28 cellular contexts compared by ENCODE assay signal in genomic region chr15:90167121-90167520, GRCh38. TPM values are rescaled to one million over a fixed set of nuclear protein-coding genes. Genes with fewer than 3 reads are reported as not detected.
DNase-seq lines count a peak whose midpoint lies in the region; ATAC-seq, FAIRE-seq and TF ChIP-seq lines count a peak whose summit lies in the region.
"Had no signal": no experiment of that assay in that cellular context is flagged by ENCODE, and none has a peak within 500 bp of the region (broad histone marks: within the 10 kb centered on the region; RNA-seq: fewer than 3 reads in every experiment).

No MANE protein-coding gene starts in this region.

- H4K8ac ChIP-seq in mesenchymal stem cell (ENCODE audit: low read length), result no peak overlapping the region

- no peak for TF ChIP-seq EP300 in A549 (IDR thresholded peaks at IDR 0.05)
- TF ChIP-seq EP300 in K562 (IDR thresholded peaks at IDR 0.05; ENCODE audit: low read length), result no peak

- H3F3A ChIP-seq in PC-3 (ENCODE audit: low read length, unreplicated experiment), result peaks cover 16% of the 10 kb centered on the region

- intact Hi-C loops in PC-3 (cut with micrococcal nuclease), result no loop called here
- intact Hi-C loops in K562 (cut with micrococcal nuclease), result no loop called here

- in situ Hi-C loops in K562 (cut with MboI), result no loop called here

- ATAC-seq in A549 (no peak), PC-3 (no peak), K562 (no peak), HG03342 (IDR thresholded peaks at IDR 0.05; ENCODE audit: unreplicated experiment) (no peak)

- H3K79me2 ChIP-seq in PC-3 (ENCODE audit: low read length) (no peaks in the 10 kb centered on the region), K562 (ENCODE audit: control insufficient read depth, insufficient read depth, low read length) (no peaks in the 10 kb centered on the region)

- FAIRE-seq in A549 (lab: Jason Lieb, UNC) (no peak), K562 (lab: Jason Lieb, UNC) (no peak), urothelium cell line (lab: Jason Lieb, UNC) (no peak)
- FAIRE-seq: A204.1, D721Med, H54, RCC 7860 had no signal

- no peak overlapping the region for H3K4me3 Mint-ChIP-seq in type B pancreatic cell
- H3K4me3 Mint-ChIP-seq: B cell, CD14-positive monocyte, HFFc6 had no signal

- no peak overlapping the region for H3K14ac ChIP-seq in mesenchymal stem cell (ENCODE audit: low read length in 2 of 2)

- H2AFZ ChIP-seq in PC-3 (ENCODE audit: low read length) (no peak overlapping the region), K562 (ENCODE audit: low read depth, low read length) (no peak overlapping the region), mesenchymal stem cell (ENCODE audit: low read depth, low read length) (no peak overlapping the region)

- H3K79me1 ChIP-seq in mesenchymal stem cell (replicated peaks; ENCODE audit: low read length, poor library complexity, severe bottlenecking), result no peaks in the 10 kb centered on the region

- H3K4ac ChIP-seq in mesenchymal stem cell (ENCODE audit: low read depth in 1 of 2, low read length in 2 of 2), result no peak overlapping the region

- CTCF ChIA-PET in A549 (lab: Yijun Ruan, JAX) (interaction anchor here (1.4 to 6.9 kb wide), 6 partner anchors 9 to 53 kb away, joined by 5 to 115 read pairs (median 7); no protein-coding TSS in a partner anchor), PC-3 (lab: Charles Lee) (no interaction called here), K562 (lab: Yijun Ruan, JAX; ENCODE audit: low intra/inter-chr PET ratio) (no interaction called here)

- peak overlapping the region; percentile 87 for H3K9ac ChIP-seq in PC-3 (ENCODE audit: low read length)
- H3K9ac ChIP-seq in K562 (ENCODE audit: insufficient read depth in 1 of 2, low read depth in 2 of 2, low read length in 2 of 2), result no peak overlapping the region
- H3K9ac ChIP-seq in mesenchymal stem cell (ENCODE audit: low read length), result no peak overlapping the region

- H3K4me2 ChIP-seq in A549 (no peak overlapping the region), PC-3 (ENCODE audit: low read length) (no peak overlapping the region), K562 (ENCODE audit: insufficient read depth, low read length) (peak overlapping the region; percentile 6; the same call in 1 of the 2 replicates), mesenchymal stem cell (ENCODE audit: low read length, poor library complexity, severe bottlenecking) (no peak overlapping the region)

- no peak for TF ChIP-seq POLR2A in A549 (IDR thresholded peaks at IDR 0.05; ENCODE audit: low read length)
- TF ChIP-seq POLR2A in K562 (conservative IDR thresholded peaks at IDR 0.05), result no peak

- H3K27ac ChIP-seq in A549 (peak overlapping the region; percentile 85 to 94), PC-3 (ENCODE audit: low read length) (peak overlapping the region; percentile 100), K562 (ENCODE audit: extremely low read depth, low read depth, low read length) (0 out of 3 replicates have a peak overlapping the region, but pooled peaks have one; percentile 35), mesenchymal stem cell (ENCODE audit: low read length, poor library complexity, severe bottlenecking) (no peak overlapping the region)

- no peak for TF ChIP-seq CTCF in A549 (IDR thresholded peaks at IDR 0.05)
- no peak for TF ChIP-seq CTCF in PC-3 (conservative IDR thresholded peaks at IDR 0.05; ENCODE audit: low read depth, low read length)
- no peak for TF ChIP-seq CTCF in K562 (IDR thresholded peaks at IDR 0.05 in 2 of 3, conservative IDR thresholded peaks at IDR 0.05 in 1 of 3; ENCODE audit: insufficient read depth in 2 of 3, low read depth in 1 of 3, low read length in 3 of 3)
- TF ChIP-seq CTCF in type B pancreatic cell (conservative IDR thresholded peaks at IDR 0.05), result no peak

- H4K91ac ChIP-seq in mesenchymal stem cell (ENCODE audit: low read length), result no peak overlapping the region

- no peaks in the 10 kb centered on the region for H3K36me3 Mint-ChIP-seq in type B pancreatic cell
- H3K36me3 Mint-ChIP-seq: CD14-positive monocyte had no signal

- H2AK5ac ChIP-seq in mesenchymal stem cell (ENCODE audit: low read length, severe bottlenecking), result peak overlapping the region; percentile 26

- H3K18ac ChIP-seq in mesenchymal stem cell (ENCODE audit: low read depth in 1 of 2, low read length in 2 of 2), result no peak overlapping the region

- POLR2A ChIA-PET in A549 (lab: Yijun Ruan, JAX) (interaction anchor here (0.5 to 1.0 kb wide), 2 partner anchors 28 to 67 kb away, joined by 3 to 5 read pairs; partner anchors contain the start of genes CIB1 and GDPGP1), PC-3 (lab: Charles Lee; ENCODE audit: unreplicated experiment) (no interaction called here), K562 (lab: Yijun Ruan, JAX) (interaction anchor here (0.9 kb wide), 1 partner anchor 11 kb away, joined by 3 read pairs; no protein-coding TSS in a partner anchor)

- H3K27me3 ChIP-seq in PC-3 (ENCODE audit: low read length), result no peaks in the 10 kb centered on the region
- no peaks in the 10 kb centered on the region for H3K27me3 ChIP-seq in K562 (ENCODE audit: control insufficient read depth in 2 of 2, insufficient read depth in 2 of 2, low read length in 2 of 2)
- H3K27me3 ChIP-seq in mesenchymal stem cell (ENCODE audit: control insufficient read depth in 1 of 2, insufficient read depth in 1 of 2, low read length in 2 of 2), result no peaks in the 10 kb centered on the region

- H2BK12ac ChIP-seq in mesenchymal stem cell (ENCODE audit: low read length in 2 of 2), result peak overlapping the region in 1 of 2 experiments; percentile 25

- no peak overlapping the region for H3K23ac ChIP-seq in mesenchymal stem cell (ENCODE audit: low read length in 2 of 2)

- WGBS in A549 (ENCODE audit: missing lambda C conversion rate), result 95% methylated on average over 4 of the region's 4 CpGs
- WGBS in K562 (ENCODE audit: insufficient coverage, low coverage, missing lambda C conversion rate), result 93% methylated on average over 4 of the region's 4 CpGs
- WGBS in mesenchymal stem cell, result 97% methylated on average over 3 of the region's 4 CpGs

- H2BK15ac ChIP-seq in mesenchymal stem cell (ENCODE audit: low read depth, poor library complexity, severe bottlenecking), result no peak overlapping the region

- H2BK5ac ChIP-seq in mesenchymal stem cell (ENCODE audit: low read depth, low read length, poor library complexity, severe bottlenecking), result no peak overlapping the region

- no peaks in the 10 kb centered on the region for H4K20me1 ChIP-seq in PC-3 (ENCODE audit: low read length)
- H4K20me1 ChIP-seq in K562 (replicated peaks; ENCODE audit: control insufficient read depth, insufficient read depth, low read length), result no peaks in the 10 kb centered on the region

- no peaks in the 10 kb centered on the region for H3K9me2 ChIP-seq in PC-3 (replicated peaks; ENCODE audit: low read length)

- no peaks in the 10 kb centered on the region for H3K9me3 Mint-ChIP-seq in type B pancreatic cell
- H3K9me3 Mint-ChIP-seq: CD14-positive monocyte, HFFc6 had no signal

- no peak overlapping the region for H2BK120ac ChIP-seq in mesenchymal stem cell (ENCODE audit: low read depth, low read length)

- TF ChIP-seq RAD21 in A549 (conservative IDR thresholded peaks at IDR 0.05 in 1 of 2, IDR thresholded peaks at IDR 0.05 in 1 of 2) (no peak), K562 (CRISPR knock-in tag; conservative IDR thresholded peaks at IDR 0.05 in 1 of 2, IDR thresholded peaks at IDR 0.05 in 1 of 2) (no peak)

- H3K9me1 ChIP-seq in K562 (ENCODE audit: control insufficient read depth, insufficient read depth, low read length), result no peaks in the 10 kb centered on the region

- no peaks in the 10 kb centered on the region for H3K27me3 Mint-ChIP-seq in type B pancreatic cell
- H3K27me3 Mint-ChIP-seq: B cell had no signal

- no peak overlapping the region for H3K4me3 ChIP-seq in A549
- H3K4me3 ChIP-seq in PC-3 (ENCODE audit: low read length), result no peak overlapping the region
- no peak overlapping the region for H3K4me3 ChIP-seq in K562
- no peak overlapping the region for H3K4me3 ChIP-seq in mesenchymal stem cell (ENCODE audit: insufficient read depth in 1 of 2, low read depth in 1 of 2, low read length in 2 of 2)

- DNase-seq in A549 (ENCODE audit: low read depth in 1 of 2, low spot score in 1 of 2) (no peak), PC-3 (no peak), K562 (ENCODE audit: extremely low read depth in 1 of 4, low spot score in 3 of 4) (no peak), mesenchymal stem cell (no peak), type B pancreatic cell (ENCODE audit: extremely low spot score, unreplicated experiment) (no peak), urothelium cell line (ENCODE audit: low spot score) (no peak), NCI-H446 (lab: John Stamatoyannopoulos, UW) (no peak)
- DNase-seq: DMS53; EL; GF-D8; HFFc6; KG1; NCI-H1105; NCI-H146; NCI-H2029 treated with DMSO at 0.1 percent for 48 hours; NCI-H226; NCI-H524; NCI-H774; NK-92 treated with Interleukin-12 subunit alpha and Interleukin-12 subunit beta, amount 100 ng/mL, for 24 hours; Right ventricle myocardium superior; SW 1271 had no signal

- H3K27ac Mint-ChIP-seq in type B pancreatic cell, result no peak overlapping the region

- BruUV-seq in PC-3 (replicated peaks; lab: Mats Ljungman, UMichigan) (no TSS peak), K562 (replicated peaks; lab: Mats Ljungman, UMichigan) (no TSS peak)

- peaks cover 16% of the 10 kb centered on the region for H3K4me1 Mint-ChIP-seq in type B pancreatic cell (ENCODE audit: unreplicated experiment)

- H3K36me3 ChIP-seq in PC-3 (ENCODE audit: low read depth, low read length) (no peaks in the 10 kb centered on the region), K562 (ENCODE audit: control insufficient read depth, insufficient read depth, low read length) (no peaks in the 10 kb centered on the region), mesenchymal stem cell (ENCODE audit: control insufficient read depth in 1 of 2, insufficient read depth in 2 of 2, low read depth in 1 of 2, low read length in 2 of 2) (no peaks in the 10 kb centered on the region)

- H3K9me3 ChIP-seq in A549, result peaks cover 4% of the 10 kb centered on the region; the same call in 1 of the 3 replicates
- H3K9me3 ChIP-seq in PC-3 (ENCODE audit: low read length), result no peaks in the 10 kb centered on the region
- peaks cover 5% of the 10 kb centered on the region; the same call in 1 of the 2 replicates for H3K9me3 ChIP-seq in K562 (replicated peaks; ENCODE audit: control insufficient read depth, insufficient read depth, low read depth, low read length)
- H3K9me3 ChIP-seq in mesenchymal stem cell (ENCODE audit: control insufficient read depth, low read length), result no peaks in the 10 kb centered on the region

- H3K4me1 ChIP-seq in A549, result peaks cover 37% of the 10 kb centered on the region
- peaks cover 40% of the 10 kb centered on the region for H3K4me1 ChIP-seq in PC-3 (ENCODE audit: insufficient read depth, low read length)
- peaks cover 12 to 24% of the 10 kb centered on the region in 2 experiments for H3K4me1 ChIP-seq in K562 (replicated peaks in 1 of 2; ENCODE audit: control insufficient read depth in 2 of 2, insufficient read depth in 2 of 2, low read length in 2 of 2)
- peaks cover 8% of the 10 kb centered on the region for H3K4me1 ChIP-seq in mesenchymal stem cell (ENCODE audit: control insufficient read depth, insufficient read depth, low read depth, low read length)

RNA-seq across cellular contexts. Expression of gene SEMA4B, which starts 34.0 kb away (rescaled TPM):
- polyA plus RNA-seq in A549 (2011; rRNA removed) (45.3 and 61.0 TPM in 2 replicates), A549 (2017; fragmentation: RNase III; extraction: RNeasy Plus Mini Kit Qiagen cat#74134 plus additional on column Dnase treatment) (39.2 to 55.6 TPM (median 47.1 TPM) in 3 replicates), K562 (2011; rRNA removed) (28.8 and 56.9 TPM in 2 replicates), K562 (2014; fragmentation: Illumina TruSeq; extraction: Trizol) (10.9 and 16.9 TPM in 2 replicates), K562 (2014; fragmentation: Nextera tagmentation; extraction: Ambion mirVana) (1 to 10 TPM; 1.3 to 1.5 TPM), K562 (2014; rRNA removed) (24.8 and 27.8 TPM in 2 replicates)
- 70.7 and 85.3 TPM in 2 replicates for polyA plus RNA-seq in A549 (2012; cell fraction: cytosol; rRNA removed)
- polyA plus RNA-seq in A549 (2012; cell fraction: nucleus; rRNA removed), result 165 and 233 TPM in 2 replicates
- polyA minus RNA-seq in A549 (2011; rRNA and poly(A)+ RNA removed), result 66.1 and 79.1 TPM in 2 replicates
- total RNA-seq in PC-3 (2014; rRNA removed) (114 and 175 TPM in 2 replicates), K562 (2014; rRNA removed) (11.0 and 38.7 TPM in 2 replicates), K562 (2014; rRNA removed; fragmentation: Illumina TruSeq; extraction: Trizol) (8.5 and 10.7 TPM in 2 replicates), K562 (2015; rRNA removed; fragmentation: Illumina TruSeq; extraction: Trizol) (16.7 and 17.7 TPM in 2 replicates), K562 (2021) (33.6 and 37.9 TPM in 2 replicates), type B pancreatic cell (ENCODE audit: low replicate concordance) (28.0 and 28.9 TPM in 2 replicates)
- total RNA-seq in K562 (2011; cell fraction: chromatin; rRNA removed; ENCODE audit: low replicate concordance), result 229 and 471 TPM in 2 replicates
- 275 and 311 TPM in 2 replicates for total RNA-seq in K562 (2011; cell fraction: nucleolus; rRNA removed)
- 234 and 268 TPM in 2 replicates for total RNA-seq in K562 (2011; cell fraction: nucleoplasm; rRNA removed)
- polyA plus RNA-seq in K562 (2011; cell fraction: cytosol; rRNA removed), result 31.0 and 40.4 TPM in 2 replicates
- 155 and 194 TPM in 2 replicates for polyA plus RNA-seq in K562 (2011; cell fraction: nucleus; rRNA removed)
- polyA plus RNA-seq in K562 (2012), result 31.3 and 40.0 TPM in 2 replicates
- polyA minus RNA-seq in K562 (2011; rRNA and poly(A)+ RNA removed), result 41.6 and 47.9 TPM in 2 replicates
- 59.8 and 102 TPM in 2 replicates for polyA minus RNA-seq in K562 (2011; cell fraction: cytosol; rRNA and poly(A)+ RNA removed)
- 62.9 and 86.3 TPM in 2 replicates for polyA minus RNA-seq in K562 (2011; cell fraction: nucleus; rRNA and poly(A)+ RNA removed)
- polyA plus RNA-seq in mesenchymal stem cell (2013, experiment 1 of 2), result 21.4 TPM
- 22.7 TPM for polyA plus RNA-seq in mesenchymal stem cell (2013, experiment 2 of 2)
